In genomic region chr4:169933531-169933930, GRCh38 we compare ENCODE assay signal across 20 cellular contexts.
"Had no signal": no experiment of that assay in that cellular context is flagged by ENCODE, and none has a peak within 500 bp of the region (broad histone marks: within the 10 kb centered on the region; RNA-seq: fewer than 3 reads in every experiment).

No MANE protein-coding gene starts in this region.

- H2AFZ ChIP-seq: neural progenitor cell had no signal

- H3K27ac ChIP-seq: epithelial cell of prostate, esophagus muscularis mucosa, gastroesophageal sphincter, left ventricle myocardium inferior, lower lobe of right lung, ovary, right atrium auricular region, upper lobe of left lung, uterus had no signal

- H3K27me3 ChIP-seq: esophagus muscularis mucosa, gastroesophageal sphincter, neural progenitor cell, ovary, right atrium auricular region, upper lobe of left lung, uterus had no signal

- DNase-seq: effector memory CD8-positive, alpha-beta T cell; glutamatergic neuron; left ventricle myocardium inferior; lower lobe of right lung; midbrain; nucleus accumbens; ovary; stimulated activated CD4-positive, alpha-beta T cell treated with anti-CD3 and anti-CD28 coated beads, Interleukin-2, amount 100 ng/mL, for 48 hours; stimulated activated naive CD4-positive, alpha-beta T cell treated with Interleukin-2 at 50 U/mL for 16 hours; upper lobe of left lung; uterus had no signal

- H3K4me2 ChIP-seq: neural progenitor cell, smooth muscle cell had no signal

- FAIRE-seq: keratinocyte had no signal

- H3K27ac Mint-ChIP-seq: effector memory CD8-positive, alpha-beta T cell; memory B cell; natural killer cell treated with Interleukin-12 subunit alpha and Interleukin-12 subunit beta and Interleukin-15 and Interleukin-18, amount 100 ng/mL, for 72 hours; neural progenitor cell had no signal

- H3K36me3 Mint-ChIP-seq: memory B cell; natural killer cell treated with Interleukin-12 subunit alpha and Interleukin-12 subunit beta and Interleukin-15 and Interleukin-18, amount 100 ng/mL, for 72 hours; neural progenitor cell had no signal

- H3K4me1 Mint-ChIP-seq: memory B cell had no signal

- H3K4me1 ChIP-seq: esophagus muscularis mucosa, gastroesophageal sphincter, left ventricle myocardium inferior, lower lobe of right lung, right atrium auricular region, upper lobe of left lung, uterus had no signal

- H3K9ac ChIP-seq: neural progenitor cell had no signal

- H3K9me3 Mint-ChIP-seq: effector memory CD8-positive, alpha-beta T cell; memory B cell; natural killer cell treated with Interleukin-12 subunit alpha and Interleukin-12 subunit beta and Interleukin-15 and Interleukin-18, amount 100 ng/mL, for 72 hours had no signal

- ATAC-seq: effector memory CD8-positive, alpha-beta T cell; gastroesophageal sphincter; lower lobe of right lung; natural killer cell treated with Interleukin-12 subunit alpha and Interleukin-12 subunit beta and Interleukin-15 and Interleukin-18, amount 100 ng/mL, for 72 hours had no signal

- H3K4me3 Mint-ChIP-seq: effector memory CD8-positive, alpha-beta T cell; memory B cell; natural killer cell treated with Interleukin-12 subunit alpha and Interleukin-12 subunit beta and Interleukin-15 and Interleukin-18, amount 100 ng/mL, for 72 hours; neural progenitor cell had no signal

- H3K9me3 ChIP-seq: esophagus muscularis mucosa, gastroesophageal sphincter, left ventricle myocardium inferior, lower lobe of right lung, ovary, right atrium auricular region, upper lobe of left lung, uterus had no signal

- H3K4me3 ChIP-seq: esophagus muscularis mucosa, gastroesophageal sphincter, left ventricle myocardium inferior, lower lobe of right lung, neural progenitor cell, ovary, right atrium auricular region, smooth muscle cell, upper lobe of left lung, uterus had no signal

- H3K36me3 ChIP-seq: esophagus muscularis mucosa, gastroesophageal sphincter, left ventricle myocardium inferior, lower lobe of right lung, neural progenitor cell, ovary, right atrium auricular region, upper lobe of left lung, uterus had no signal
